In the genomic region with DNA sequence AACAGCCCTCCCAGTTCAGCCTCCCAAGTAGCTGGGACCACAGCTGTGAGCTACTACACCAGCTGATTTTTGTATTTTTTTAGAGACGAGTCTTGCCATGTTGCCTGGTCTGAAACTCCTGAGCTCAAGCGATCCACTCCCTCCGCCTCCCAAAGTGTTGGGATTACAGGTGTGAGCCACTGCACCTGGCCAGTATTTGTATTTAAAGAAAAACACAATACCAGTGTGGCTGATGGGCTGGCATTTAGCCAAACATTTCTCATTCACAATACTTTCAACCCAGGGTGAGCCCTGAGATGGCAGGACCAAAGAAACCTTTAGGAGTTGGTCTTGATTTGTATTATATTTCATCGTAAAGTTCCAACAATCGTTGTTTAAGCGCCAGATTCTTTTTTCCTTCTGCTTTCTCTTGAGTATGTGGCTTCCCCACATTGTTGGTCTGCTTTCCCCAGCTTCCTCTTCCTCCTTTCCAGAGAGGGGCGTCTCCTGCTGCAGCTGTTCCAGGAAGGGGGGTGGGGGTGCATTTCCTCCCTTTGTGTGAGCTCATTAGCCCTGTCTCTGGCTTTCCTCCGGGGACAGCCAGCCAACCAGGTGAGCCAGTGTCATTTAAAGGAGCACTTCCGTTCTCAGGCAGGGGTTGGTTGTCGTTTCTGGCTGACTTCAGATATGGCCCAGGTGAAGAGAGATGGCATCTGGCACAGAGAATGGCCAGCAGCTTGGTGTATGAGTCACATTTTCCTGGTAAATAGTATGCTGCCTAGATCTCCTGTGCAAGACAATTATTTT, we compare ENCODE assay signal across 8 cellular contexts.
DNase-seq lines count a peak whose midpoint lies in the region; ATAC-seq, FAIRE-seq and TF ChIP-seq lines count a peak whose summit lies in the region.

No MANE protein-coding gene starts in this region.

- peaks cover 8% of the 10 kb centered on the region for H3K27me3 Mint-ChIP-seq in GM23338 (ENCODE audit: insufficient read depth, low read depth, poor library complexity)
- H3K27me3 Mint-ChIP-seq in activated T-helper 1 cell treated with anti-CD3 and anti-CD28 coated beads, Interleukin-12 subunit alpha, Interleukin-12 subunit beta, Interleukin-2, Interleukin-4 antibody, amounts not matched to agents 30 ng/mL and 10 ng/mL and 1 ng/mL, durations not matched to agents 14 hours and 24 hours and 36 hours (ENCODE audit: insufficient read depth): no peaks in the 10 kb centered on the region
- H3K27me3 Mint-ChIP-seq in stimulated activated memory B cell treated with anti-CD40 and anti-IgM and Interleukin-4, amounts not matched to agents 10 μg/mL and 1 μg/mL and 100 μg/mL, for 72 hours: no peaks in the 10 kb centered on the region

- H3K27ac Mint-ChIP-seq in GM23338: peak overlapping the region; percentile 89
- H3K27ac Mint-ChIP-seq in activated T-helper 1 cell treated with anti-CD3 and anti-CD28 coated beads, Interleukin-12 subunit alpha, Interleukin-12 subunit beta, Interleukin-2, Interleukin-4 antibody, amounts not matched to agents 30 ng/mL and 10 ng/mL and 1 ng/mL, durations not matched to agents 14 hours and 24 hours and 36 hours: peak overlapping the region; percentile 70
- H3K27ac Mint-ChIP-seq in stimulated activated memory B cell treated with anti-CD40 and anti-IgM and Interleukin-4, amounts not matched to agents 10 μg/mL and 1 μg/mL and 100 μg/mL, for 72 hours: no peak overlapping the region

- no peak overlapping the region for H3K4me3 Mint-ChIP-seq in GM23338
- H3K4me3 Mint-ChIP-seq in activated T-helper 1 cell treated with anti-CD3 and anti-CD28 coated beads, Interleukin-12 subunit alpha, Interleukin-12 subunit beta, Interleukin-2, Interleukin-4 antibody, amounts not matched to agents 30 ng/mL and 10 ng/mL and 1 ng/mL, durations not matched to agents 14 hours and 24 hours and 36 hours: peak overlapping the region; percentile 45
- peak overlapping the region; percentile 39 for H3K4me3 Mint-ChIP-seq in stimulated activated memory B cell treated with anti-CD40 and anti-IgM and Interleukin-4, amounts not matched to agents 10 μg/mL and 1 μg/mL and 100 μg/mL, for 72 hours

- H3K9me2 ChIP-seq in GM23338 (ENCODE audit: insufficient read depth): no peaks in the 10 kb centered on the region

- no peaks in the 10 kb centered on the region; the same call in 1 of the 2 replicates for H3K36me3 ChIP-seq in GM23338 (ENCODE audit: insufficient read depth)

- peaks cover 5% of the 10 kb centered on the region; the same call in 1 of the 2 replicates for H3K4me1 ChIP-seq in GM23338 (ENCODE audit: insufficient read depth)

- H3K79me2 ChIP-seq in GM23338 (replicated peaks; ENCODE audit: insufficient read depth): no peaks in the 10 kb centered on the region

- intact Hi-C loops in activated T-helper 1 cell treated with anti-CD3 and anti-CD28 coated beads, Interleukin-12 subunit alpha, Interleukin-12 subunit beta, Interleukin-2, Interleukin-4 antibody, amounts not matched to agents 30 ng/mL and 10 ng/mL and 1 ng/mL, durations not matched to agents 14 hours and 24 hours and 36 hours (cut with micrococcal nuclease): no loop called here

- peaks cover 25% of the 10 kb centered on the region for H3K36me3 Mint-ChIP-seq in GM23338 (ENCODE audit: low read depth)
- peaks cover 7% of the 10 kb centered on the region for H3K36me3 Mint-ChIP-seq in activated T-helper 1 cell treated with anti-CD3 and anti-CD28 coated beads, Interleukin-12 subunit alpha, Interleukin-12 subunit beta, Interleukin-2, Interleukin-4 antibody, amounts not matched to agents 30 ng/mL and 10 ng/mL and 1 ng/mL, durations not matched to agents 14 hours and 24 hours and 36 hours (ENCODE audit: low read depth)
- peaks cover 6% of the 10 kb centered on the region for H3K36me3 Mint-ChIP-seq in stimulated activated memory B cell treated with anti-CD40 and anti-IgM and Interleukin-4, amounts not matched to agents 10 μg/mL and 1 μg/mL and 100 μg/mL, for 72 hours

- no peak for FAIRE-seq in GM12892 (lab: Jason Lieb, UNC)

- H3K9me3 Mint-ChIP-seq in GM23338: peaks cover 32% of the 10 kb centered on the region
- H3K9me3 Mint-ChIP-seq in activated T-helper 1 cell treated with anti-CD3 and anti-CD28 coated beads, Interleukin-12 subunit alpha, Interleukin-12 subunit beta, Interleukin-2, Interleukin-4 antibody, amounts not matched to agents 30 ng/mL and 10 ng/mL and 1 ng/mL, durations not matched to agents 14 hours and 24 hours and 36 hours: peaks cover 19% of the 10 kb centered on the region
- peaks cover 8% of the 10 kb centered on the region for H3K9me3 Mint-ChIP-seq in stimulated activated memory B cell treated with anti-CD40 and anti-IgM and Interleukin-4, amounts not matched to agents 10 μg/mL and 1 μg/mL and 100 μg/mL, for 72 hours

- TF ChIP-seq POLR2A in GM12892 (IDR thresholded peaks at IDR 0.05; ENCODE audit: low read depth, low read length): no peak

- no peaks in the 10 kb centered on the region for H3K27me3 ChIP-seq in GM23338 (ENCODE audit: insufficient read depth)

- 0 out of 2 replicates have a peak overlapping the region, but pooled peaks have one; percentile 3 for H3K4me3 ChIP-seq in GM23338

- no peak for TF ChIP-seq CTCF in GM23338 (conservative IDR thresholded peaks at IDR 0.05; ENCODE audit: low read depth in 2 of 2)

- no peak overlapping the region for H2AFZ ChIP-seq in GM23338

- no peaks in the 10 kb centered on the region for H4K20me1 ChIP-seq in GM23338 (replicated peaks; ENCODE audit: insufficient read depth)

- peaks cover 10% of the 10 kb centered on the region for H3F3A ChIP-seq in GM23338 (replicated peaks; ENCODE audit: low read depth)

- no peak overlapping the region; the same call in 1 of the 2 replicates for H3K4me2 ChIP-seq in GM23338

- peak overlapping the region; percentile 77 for H3K27ac ChIP-seq in GM23338 (ENCODE audit: low read depth)

- peak; percentile 87 for DNase-seq in GM23338 (ENCODE audit: low spot score)
- DNase-seq in NCI-H69 (lab: John Stamatoyannopoulos, UW): peak; percentile 99
- peak; percentile 22 for DNase-seq in activated T-helper 1 cell treated with anti-CD3 and anti-CD28 coated beads, Interleukin-12 subunit alpha, Interleukin-12 subunit beta, Interleukin-2, Interleukin-4 antibody, amounts not matched to agents 30 ng/mL and 10 ng/mL and 1 ng/mL, durations not matched to agents 14 hours and 24 hours and 36 hours (ENCODE audit: low spot score)
- DNase-seq in iPS-NIHi7 (ENCODE audit: extremely low spot score): peak; percentile 71
- no peak for DNase-seq in GM12892 (ENCODE audit: insufficient read length)
- DNase-seq in AG20443 (ENCODE audit: low spot score): no peak
- no peak for DNase-seq in GM19238 (ENCODE audit: insufficient read length, low spot score)

- peak; percentile 91 for ATAC-seq in GM23338
- ATAC-seq in stimulated activated memory B cell treated with anti-CD40 and anti-IgM and Interleukin-4, amounts not matched to agents 10 μg/mL and 1 μg/mL and 100 μg/mL, for 72 hours: no peak

- peaks cover 12% of the 10 kb centered on the region for H3K4me1 Mint-ChIP-seq in GM23338
- peaks cover 25% of the 10 kb centered on the region for H3K4me1 Mint-ChIP-seq in activated T-helper 1 cell treated with anti-CD3 and anti-CD28 coated beads, Interleukin-12 subunit alpha, Interleukin-12 subunit beta, Interleukin-2, Interleukin-4 antibody, amounts not matched to agents 30 ng/mL and 10 ng/mL and 1 ng/mL, durations not matched to agents 14 hours and 24 hours and 36 hours (ENCODE audit: low read depth)
- H3K4me1 Mint-ChIP-seq in stimulated activated memory B cell treated with anti-CD40 and anti-IgM and Interleukin-4, amounts not matched to agents 10 μg/mL and 1 μg/mL and 100 μg/mL, for 72 hours: peaks cover 8% of the 10 kb centered on the region

TF ChIP-seq in GM23338, 12 proteins besides CTCF, POLR2A, EP300 and RAD21 (continues in another document):
- TF ChIP-seq EZH2phosphoT487 (IDR thresholded peaks at IDR 0.05; ENCODE audit: unreplicated experiment) (no peak), POLR2AphosphoS5 (IDR thresholded peaks at IDR 0.05; ENCODE audit: low read depth) (no peak), NANOG (IDR thresholded peaks at IDR 0.05; ENCODE audit: borderline replicate concordance) (no peak), STAT1 (IDR thresholded peaks at IDR 0.05; ENCODE audit: unreplicated experiment) (no peak), ZNF114 (CRISPR knock-in tag; IDR thresholded peaks at IDR 0.05) (no peak)
- TF ChIP-seq, protein P1, sequence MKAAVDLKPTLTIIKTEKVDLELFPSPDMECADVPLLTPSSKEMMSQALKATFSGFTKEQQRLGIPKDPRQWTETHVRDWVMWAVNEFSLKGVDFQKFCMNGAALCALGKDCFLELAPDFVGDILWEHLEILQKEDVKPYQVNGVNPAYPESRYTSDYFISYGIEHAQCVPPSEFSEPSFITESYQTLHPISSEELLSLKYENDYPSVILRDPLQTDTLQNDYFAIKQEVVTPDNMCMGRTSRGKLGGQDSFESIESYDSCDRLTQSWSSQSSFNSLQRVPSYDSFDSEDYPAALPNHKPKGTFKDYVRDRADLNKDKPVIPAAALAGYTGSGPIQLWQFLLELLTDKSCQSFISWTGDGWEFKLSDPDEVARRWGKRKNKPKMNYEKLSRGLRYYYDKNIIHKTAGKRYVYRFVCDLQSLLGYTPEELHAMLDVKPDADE (IDR thresholded peaks at IDR 0.05): no peak
- TF ChIP-seq, protein P2, sequence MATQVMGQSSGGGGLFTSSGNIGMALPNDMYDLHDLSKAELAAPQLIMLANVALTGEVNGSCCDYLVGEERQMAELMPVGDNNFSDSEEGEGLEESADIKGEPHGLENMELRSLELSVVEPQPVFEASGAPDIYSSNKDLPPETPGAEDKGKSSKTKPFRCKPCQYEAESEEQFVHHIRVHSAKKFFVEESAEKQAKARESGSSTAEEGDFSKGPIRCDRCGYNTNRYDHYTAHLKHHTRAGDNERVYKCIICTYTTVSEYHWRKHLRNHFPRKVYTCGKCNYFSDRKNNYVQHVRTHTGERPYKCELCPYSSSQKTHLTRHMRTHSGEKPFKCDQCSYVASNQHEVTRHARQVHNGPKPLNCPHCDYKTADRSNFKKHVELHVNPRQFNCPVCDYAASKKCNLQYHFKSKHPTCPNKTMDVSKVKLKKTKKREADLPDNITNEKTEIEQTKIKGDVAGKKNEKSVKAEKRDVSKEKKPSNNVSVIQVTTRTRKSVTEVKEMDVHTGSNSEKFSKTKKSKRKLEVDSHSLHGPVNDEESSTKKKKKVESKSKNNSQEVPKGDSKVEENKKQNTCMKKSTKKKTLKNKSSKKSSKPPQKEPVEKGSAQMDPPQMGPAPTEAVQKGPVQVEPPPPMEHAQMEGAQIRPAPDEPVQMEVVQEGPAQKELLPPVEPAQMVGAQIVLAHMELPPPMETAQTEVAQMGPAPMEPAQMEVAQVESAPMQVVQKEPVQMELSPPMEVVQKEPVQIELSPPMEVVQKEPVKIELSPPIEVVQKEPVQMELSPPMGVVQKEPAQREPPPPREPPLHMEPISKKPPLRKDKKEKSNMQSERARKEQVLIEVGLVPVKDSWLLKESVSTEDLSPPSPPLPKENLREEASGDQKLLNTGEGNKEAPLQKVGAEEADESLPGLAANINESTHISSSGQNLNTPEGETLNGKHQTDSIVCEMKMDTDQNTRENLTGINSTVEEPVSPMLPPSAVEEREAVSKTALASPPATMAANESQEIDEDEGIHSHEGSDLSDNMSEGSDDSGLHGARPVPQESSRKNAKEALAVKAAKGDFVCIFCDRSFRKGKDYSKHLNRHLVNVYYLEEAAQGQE (IDR thresholded peaks at IDR 0.05; ENCODE audit: unreplicated experiment): no peak

Comparison
In these comparisons a context has a peak if more than half of its experiments do, and no peak if none do; other contexts are left out.
1. DNase-seq: peak in GM23338 (single experiment), NCI-H69 (single experiment), activated T-helper 1 cell treated with anti-CD3 and anti-CD28 coated beads, Interleukin-12 subunit alpha, Interleukin-12 subunit beta, Interleukin-2, Interleukin-4 antibody, amounts not matched to agents 30 ng/mL and 10 ng/mL and 1 ng/mL, durations not matched to agents 14 hours and 24 hours and 36 hours (single experiment) and iPS-NIHi7 (single experiment); none in GM12892 (single experiment), AG20443 (single experiment) and GM19238 (single experiment).